In genomic region chr9:33117306-33117705, GRCh38 we compare ENCODE assay signal across 9 cellular contexts. TPM values are rescaled to one million over a fixed set of nuclear protein-coding genes. Genes with fewer than 3 reads are reported as not detected.
DNase-seq lines count a peak whose midpoint lies in the region; ATAC-seq and TF ChIP-seq lines count a peak whose summit lies in the region.
"Had no signal": no experiment of that assay in that cellular context is flagged by ENCODE, and none has a peak within 500 bp of the region (broad histone marks: within the 10 kb centered on the region; RNA-seq: fewer than 3 reads in every experiment).

No MANE protein-coding gene starts in this region.

- H2AK5ac ChIP-seq in IMR-90 (ENCODE audit: low read depth, low read length) = no peak overlapping the region
- no peak overlapping the region for H2AK5ac ChIP-seq in mesenchymal stem cell (ENCODE audit: low read length, severe bottlenecking)

- peaks cover 6% of the 10 kb centered on the region; the same call in 1 of the 2 replicates for H4K20me1 ChIP-seq in IMR-90 (ENCODE audit: insufficient read depth, low read length)

- H4K91ac ChIP-seq in IMR-90 (ENCODE audit: insufficient read depth, low read depth, low read length) = no peak overlapping the region
- H4K91ac ChIP-seq in mesenchymal stem cell (ENCODE audit: low read length) = no peak overlapping the region

- H3K23ac ChIP-seq in IMR-90 (ENCODE audit: low read depth, low read length) = no peak overlapping the region
- H3K23ac ChIP-seq in mesenchymal stem cell (ENCODE audit: low read length in 2 of 2) = no peak overlapping the region

- in situ Hi-C loops in IMR-90 (cut with MboI; ENCODE audit: low sequenced_read_pairs) (no loop called here), GM13977 (cut with MboI; ENCODE audit: low pct_unique_long_range_greater_than_20kb, low sequenced_read_pairs, unreplicated experiment) (no loop called here)

- WGBS in IMR-90 (ENCODE audit: extremely low coverage in 2 of 2, insufficient read length in 1 of 2), 2 experiments = no CpG with 5 or more reads among the region's 1 CpG
- WGBS in mesenchymal stem cell = 20% methylated on average over 1 of the region's 1 CpG

- ATAC-seq in IMR-90 (ENCODE audit: low read depth) = peak; percentile 47
- no peak for ATAC-seq in WTC11
- ATAC-seq: K562 had no signal

- no peaks in the 10 kb centered on the region for H3K9me3 Mint-ChIP-seq in WTC11

- H3K4ac ChIP-seq in IMR-90 (ENCODE audit: low read depth, low read length) (no peak overlapping the region), mesenchymal stem cell (ENCODE audit: low read depth in 1 of 2, low read length in 2 of 2) (no peak overlapping the region)

- H3K27me3 ChIP-seq in IMR-90 (ENCODE audit: control insufficient read depth, insufficient read depth, low read length) = no peaks in the 10 kb centered on the region
- no peaks in the 10 kb centered on the region for H3K27me3 ChIP-seq in mesenchymal stem cell (ENCODE audit: control insufficient read depth in 1 of 2, insufficient read depth in 1 of 2, low read length in 2 of 2)

- TF ChIP-seq RAD21 in IMR-90 (IDR thresholded peaks at IDR 0.05; ENCODE audit: low read length) = no peak

- no peak overlapping the region for H3K27ac ChIP-seq in IMR-90 (ENCODE audit: insufficient read depth, low read length)
- no peak overlapping the region for H3K27ac ChIP-seq in mesenchymal stem cell (ENCODE audit: low read length, poor library complexity, severe bottlenecking)

- H3K14ac ChIP-seq in IMR-90 (replicated peaks; ENCODE audit: low read depth, low read length) = no peak overlapping the region
- H3K14ac ChIP-seq in mesenchymal stem cell (ENCODE audit: low read length in 2 of 2) = no peak overlapping the region

- peaks cover 8% of the 10 kb centered on the region for H3K4me1 Mint-ChIP-seq in WTC11

- H3K4me2 ChIP-seq in IMR-90 (ENCODE audit: low read depth, low read length) (no peak overlapping the region), mesenchymal stem cell (ENCODE audit: low read length, poor library complexity, severe bottlenecking) (no peak overlapping the region)

- no peak overlapping the region for H2BK20ac ChIP-seq in IMR-90 (ENCODE audit: low read depth, low read length)

- no peak overlapping the region for H2BK120ac ChIP-seq in IMR-90 (ENCODE audit: low read depth, low read length)
- no peak overlapping the region for H2BK120ac ChIP-seq in mesenchymal stem cell (ENCODE audit: low read depth, low read length)

- H3K4me3 ChIP-seq in IMR-90 (ENCODE audit: insufficient read depth, low read depth, low read length) = no peak overlapping the region
- no peak overlapping the region for H3K4me3 ChIP-seq in mesenchymal stem cell (ENCODE audit: insufficient read depth in 1 of 2, low read depth in 1 of 2, low read length in 2 of 2)
- H3K4me3 ChIP-seq: K562 had no signal

- TF ChIP-seq POLR2A in IMR-90 (IDR thresholded peaks at IDR 0.05; ENCODE audit: low read depth, low read length) = no peak

- H3K4me3 Mint-ChIP-seq in WTC11 = no peak overlapping the region

- H3K9ac ChIP-seq in IMR-90 (ENCODE audit: low read depth, low read length) = no peak overlapping the region
- peak overlapping the region; percentile 81 for H3K9ac ChIP-seq in mesenchymal stem cell (ENCODE audit: low read length)

- no peak overlapping the region for H2AFZ ChIP-seq in IMR-90 (replicated peaks; ENCODE audit: low read length, poor library complexity)
- H2AFZ ChIP-seq in mesenchymal stem cell (ENCODE audit: low read depth, low read length) = no peak overlapping the region

- H3K36me3 ChIP-seq in IMR-90 (ENCODE audit: control insufficient read depth, insufficient read depth, low read length) (peaks cover 34% of the 10 kb centered on the region), mesenchymal stem cell (ENCODE audit: control insufficient read depth in 1 of 2, insufficient read depth in 2 of 2, low read depth in 1 of 2, low read length in 2 of 2) (peaks cover 25 to 49% of the 10 kb centered on the region in 2 experiments)

- DNase-seq in AG08395 (ENCODE audit: low spot score) (peak; percentile 71), IMR-90 (no peak), astrocyte of the hippocampus (ENCODE audit: low read depth, low spot score) (peak; percentile 71), mesenchymal stem cell (no peak), GOT3 (lab: John Stamatoyannopoulos, UW) (no peak), GM13977 (ENCODE audit: low spot score) (no peak), NCI-H1092 (lab: John Stamatoyannopoulos, UW) (no peak), WTC11 (ENCODE audit: low spot score) (no peak)

- no peaks in the 10 kb centered on the region for H3K36me3 Mint-ChIP-seq in WTC11

- H3K4me1 ChIP-seq in IMR-90 (ENCODE audit: control insufficient read depth, insufficient read depth, low read length) = peaks cover 12% of the 10 kb centered on the region
- no peaks in the 10 kb centered on the region for H3K4me1 ChIP-seq in mesenchymal stem cell (ENCODE audit: control insufficient read depth, insufficient read depth, low read depth, low read length)

- H3K9me3 ChIP-seq in IMR-90 (ENCODE audit: control insufficient read depth, insufficient read depth, low read length) = no peaks in the 10 kb centered on the region
- H3K9me3 ChIP-seq in mesenchymal stem cell (ENCODE audit: control insufficient read depth, low read length) = no peaks in the 10 kb centered on the region

- H2BK12ac ChIP-seq in mesenchymal stem cell (ENCODE audit: low read length in 2 of 2) = no peak overlapping the region

- H3K27ac Mint-ChIP-seq in WTC11 = no peak overlapping the region

- no peak overlapping the region for H2AK9ac ChIP-seq in IMR-90 (replicated peaks; ENCODE audit: low read depth, low read length, poor library complexity)

- TF ChIP-seq CTCF in IMR-90 (conservative IDR thresholded peaks at IDR 0.05; ENCODE audit: low read depth, low read length) (no peak), GM13977 (IDR thresholded peaks at IDR 0.05; ENCODE audit: extremely low read depth, insufficient read depth, missing control alignments) (no peak), WTC11 (IDR thresholded peaks at IDR 0.05) (no peak)

- CTCF ChIA-PET in IMR-90 (lab: Yijun Ruan, JAX) (interaction anchor here (0.8 kb wide), 1 partner anchor 44 kb away, joined by 3 read pairs; no protein-coding TSS in a partner anchor), WTC11 (lab: Charles Lee) (no interaction called here)

- no peak overlapping the region for H3K56ac ChIP-seq in IMR-90 (ENCODE audit: extremely low read depth, insufficient read depth, low read length)

- H3K27me3 Mint-ChIP-seq in WTC11 (ENCODE audit: low read depth) = no peaks in the 10 kb centered on the region

- H2BK15ac ChIP-seq in IMR-90 (ENCODE audit: low read depth, low read length) (no peak overlapping the region), mesenchymal stem cell (ENCODE audit: low read depth, poor library complexity, severe bottlenecking) (no peak overlapping the region)

- H3K18ac ChIP-seq in IMR-90 (ENCODE audit: low read depth, low read length) = no peak overlapping the region
- H3K18ac ChIP-seq in mesenchymal stem cell (ENCODE audit: low read depth in 1 of 2, low read length in 2 of 2) = no peak overlapping the region

- peaks cover 46 to 84% of the 10 kb centered on the region in 2 experiments for H3K79me1 ChIP-seq in IMR-90 (ENCODE audit: low read depth in 1 of 2, low read length in 2 of 2)
- peaks cover 26% of the 10 kb centered on the region for H3K79me1 ChIP-seq in mesenchymal stem cell (replicated peaks; ENCODE audit: low read length, poor library complexity, severe bottlenecking)

- H4K5ac ChIP-seq in IMR-90 (ENCODE audit: low read depth, low read length) = no peak overlapping the region

- BruUV-seq in IMR-90 (replicated peaks; lab: Mats Ljungman, UMichigan) = no TSS peak

- H2BK5ac ChIP-seq in IMR-90 (ENCODE audit: low read depth, low read length, poor library complexity, severe bottlenecking) (no peak overlapping the region), mesenchymal stem cell (ENCODE audit: low read depth, low read length, poor library complexity, severe bottlenecking) (no peak overlapping the region)

- dilution Hi-C loops in IMR-90 (cut with HindIII; ENCODE audit: low sequenced_read_pairs, unreplicated experiment) = no loop called here

- peaks cover 28% of the 10 kb centered on the region for H3K9me1 ChIP-seq in IMR-90 (ENCODE audit: insufficient read depth, low read length)

- POLR2A ChIA-PET in IMR-90 (lab: Charles Lee; ENCODE audit: unreplicated experiment) = no interaction called here
- POLR2A ChIA-PET in WTC11 (lab: Charles Lee) = no interaction called here

- H4K8ac ChIP-seq in IMR-90 (ENCODE audit: low read depth in 2 of 2, low read length in 2 of 2) = no peak overlapping the region
- no peak overlapping the region for H4K8ac ChIP-seq in mesenchymal stem cell (ENCODE audit: low read length)

- intact Hi-C loops in IMR-90 (cut with micrococcal nuclease) = no loop called here

TF ChIP-seq in IMR-90, 13 proteins besides CTCF, POLR2A, EP300 and RAD21 (continues in another document):
- TF ChIP-seq FOS (IDR thresholded peaks at IDR 0.05; ENCODE audit: low read depth, low read length) = no peak

TF ChIP-seq in WTC11, 78 proteins besides CTCF, POLR2A, EP300 and RAD21 (continues in another document):
- TF ChIP-seq PRRX2 (CRISPR knock-in tag; IDR thresholded peaks at IDR 0.05) = no peak
- TF ChIP-seq TEAD4 (CRISPR knock-in tag; IDR thresholded peaks at IDR 0.05) = no peak
- TF ChIP-seq SMAD3 (CRISPR knock-in tag; IDR thresholded peaks at IDR 0.05; ENCODE audit: borderline replicate concordance) = no peak

RNA-seq across cellular contexts. Expression of gene SMU1, which starts 40.8 kb away (rescaled TPM):
- total RNA-seq in IMR-90 (2012; rRNA removed) (36.0 and 37.8 TPM in 2 replicates), WTC11 (2021) (23.2 to 23.3 TPM (median 23.2 TPM) in 3 replicates)
- polyA plus RNA-seq in IMR-90 (2012; rRNA removed) = 8.6 and 11.1 TPM in 2 replicates
- polyA plus RNA-seq in IMR-90 (2012; cell fraction: cytosol; rRNA removed) = 3.0 and 4.1 TPM in 2 replicates
- 1.4 and 6.1 TPM in 2 replicates for polyA plus RNA-seq in IMR-90 (2012; cell fraction: nucleus; rRNA removed; ENCODE audit: low replicate concordance)
- 10.1 TPM for polyA plus RNA-seq in mesenchymal stem cell (2013, experiment 1 of 2)
- polyA plus RNA-seq in mesenchymal stem cell (2013, experiment 2 of 2) = 10.5 TPM

RNA-seq across cellular contexts. Expression of gene B4GALT1, which starts 49.8 kb away (rescaled TPM):
- 8.8 and 11.9 TPM in 2 replicates for total RNA-seq in IMR-90 (2012; rRNA removed)
- 37.6 and 37.8 TPM in 2 replicates for polyA plus RNA-seq in IMR-90 (2012; rRNA removed)
- 28.7 and 34.0 TPM in 2 replicates for polyA plus RNA-seq in IMR-90 (2012; cell fraction: cytosol; rRNA removed)
- polyA plus RNA-seq in IMR-90 (2012; cell fraction: nucleus; rRNA removed; ENCODE audit: low replicate concordance) = 15.4 and 23.3 TPM in 2 replicates
- 58.5 TPM for polyA plus RNA-seq in mesenchymal stem cell (2013, experiment 1 of 2)
- polyA plus RNA-seq in mesenchymal stem cell (2013, experiment 2 of 2) = 58.1 TPM
- total RNA-seq in WTC11 (2021) = 19.1 to 20.2 TPM (median 19.8 TPM) in 3 replicates

Comparison
In these comparisons a context has a peak if more than half of its experiments do, and no peak if none do; other contexts are left out.
1. DNase-seq: peak in AG08395 (single experiment) and astrocyte of the hippocampus (single experiment); none in IMR-90 (single experiment), mesenchymal stem cell (single experiment), GOT3 (single experiment), GM13977 (single experiment), NCI-H1092 (single experiment) and WTC11 (single experiment).